8 cellular contexts compared by ENCODE assay signal in the genomic region with DNA sequence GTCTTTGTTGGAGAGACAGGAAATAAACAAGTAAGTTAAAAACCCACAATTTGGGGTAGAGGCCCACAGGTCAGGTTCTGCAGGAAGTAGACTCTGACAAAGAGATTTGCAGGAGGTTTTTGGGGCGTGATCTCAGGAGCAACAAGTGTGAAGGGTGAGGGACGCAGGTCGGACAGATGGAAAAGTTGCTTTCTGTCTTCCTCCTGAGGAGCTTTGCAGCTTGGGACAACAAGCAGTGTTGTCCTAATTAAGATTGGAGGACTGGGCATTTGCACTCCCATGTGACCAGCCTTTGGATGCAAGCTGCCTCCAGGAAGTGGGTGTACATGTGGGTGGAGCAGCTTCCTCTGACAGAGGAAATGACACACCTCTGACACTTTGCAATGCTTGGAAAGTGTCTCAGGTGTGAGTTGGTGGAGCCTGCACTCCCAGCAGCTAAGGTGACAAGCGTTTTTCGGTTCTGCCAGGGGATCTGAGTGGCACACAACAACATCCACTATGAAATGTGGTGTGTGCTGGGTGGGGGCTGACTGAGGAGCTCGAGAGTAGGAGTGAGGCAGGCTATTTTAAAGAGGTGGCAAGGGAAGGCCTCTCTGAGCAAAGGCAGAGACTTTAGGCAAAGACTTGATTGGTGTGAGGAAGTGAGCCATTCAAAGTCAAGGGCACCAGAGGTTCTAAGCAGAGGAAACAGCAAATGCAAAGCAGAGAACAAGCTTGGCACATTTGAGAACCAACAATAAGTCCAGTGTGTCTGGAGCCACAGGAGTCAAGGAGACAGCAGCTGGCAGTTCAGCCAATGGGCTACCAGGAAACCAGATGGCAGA.
DNase-seq lines count a peak whose midpoint lies in the region; ATAC-seq lines count a peak whose summit lies in the region.

No MANE protein-coding gene starts in this region.

- DNase-seq in Daoy (ENCODE audit: low read depth) (peak; percentile 17), HT1080 (ENCODE audit: low read depth) (peak; percentile 81), activated T-cell treated with anti-CD3 and anti-CD28 coated beads for 4 hours (peak; percentile 65), left colon (peak in 1 of 2 donors; percentile 16), SHP77 treated with DMSO at 0.1 percent for 48 hours (lab: John Stamatoyannopoulos, UW) (no peak), cerebellar nuclear complex (lab: John Stamatoyannopoulos, UW) (no peak)
- peak; percentile 31 to 77 for DNase-seq in stimulated activated CD8-positive, alpha-beta memory T cell treated with anti-CD3 and anti-CD28 coated beads, Interleukin-7, amount 100 ng/mL, for 48 hours (ENCODE audit: extremely low read depth in 1 of 2, low read depth in 1 of 2)

- intact Hi-C loops in left colon (cut with DNase I, micrococcal nuclease) = no loop called here

- ATAC-seq in left colon = peak; percentile 63
- ATAC-seq in HG02623 (IDR thresholded peaks at IDR 0.05; ENCODE audit: unreplicated experiment) = no peak

Comparison
In these comparisons a context has a peak if more than half of its experiments do, and no peak if none do; other contexts are left out.
1. DNase-seq: peak in Daoy (single experiment), HT1080 (single experiment), activated T-cell treated with anti-CD3 and anti-CD28 coated beads for 4 hours (single experiment) and stimulated activated CD8-positive, alpha-beta memory T cell treated with anti-CD3 and anti-CD28 coated beads, Interleukin-7, amount 100 ng/mL, for 48 hours (2 of 2); none in SHP77 treated with DMSO at 0.1 percent for 48 hours (single experiment) and cerebellar nuclear complex (0 of 2).